8 cellular contexts compared by ENCODE assay signal in genomic region chr7:73595358-73595757, GRCh38. TPM values are rescaled to one million over a fixed set of nuclear protein-coding genes. Genes with fewer than 3 reads are reported as not detected.
"Had no signal": no experiment of that assay in that cellular context is flagged by ENCODE, and none has a peak within 500 bp of the region (broad histone marks: within the 10 kb centered on the region; RNA-seq: fewer than 3 reads in every experiment).

No MANE protein-coding gene starts in this region.

- H3K4me2 ChIP-seq: GM23338 had no signal

- DNase-seq: H9, HCEC 1CT, KG1 had no signal

- H3K9me3 Mint-ChIP-seq: GM23338, H9, IgD-negative memory B cell had no signal

- FAIRE-seq: H1, H54, HTR-8/SVneo had no signal

- H3K27ac Mint-ChIP-seq: GM23338, H9, IgD-negative memory B cell had no signal

- H2AFZ ChIP-seq: GM23338 had no signal

- H3K4me3 ChIP-seq: GM23338 had no signal

- H3K4me3 Mint-ChIP-seq: GM23338, H9, IgD-negative memory B cell had no signal

RNA-seq across cellular contexts. Expression of gene MLXIPL, which starts 29.0 kb away (rescaled TPM):
- polyA plus RNA-seq: IgD-negative memory B cell had no signal
